Comparison of ENCODE assay signal across 19 cellular contexts in genomic region chr19:1280588-1281269, GRCh38. TPM values are rescaled to one million over a fixed set of nuclear protein-coding genes. Genes with fewer than 3 reads are reported as not detected.
"Had no signal": no experiment of that assay in that cellular context is flagged by ENCODE, and none has a peak within 500 bp of the region (broad histone marks: within the 10 kb centered on the region; RNA-seq: fewer than 3 reads in every experiment).

No MANE protein-coding gene starts in this region.

- H3K9me3 Mint-ChIP-seq: activated CD4-positive, alpha-beta memory T cell treated with anti-CD3 and anti-CD28 coated beads, Interleukin-2, amount 10 ng/mL, durations not matched to agents 7 days and 5 days; activated naive CD4-positive, alpha-beta T cell treated with anti-CD3 and anti-CD28 coated beads, Interleukin-2, amount 50 U/mL, for 72 hours; activated T-cell treated with anti-CD3 and anti-CD28 coated beads, Interleukin-2, amount 50 U/mL, for 4 hours; memory B cell had no signal

- H3K9me3 ChIP-seq: colonic mucosa, mucosa of descending colon, prostate gland, tibial nerve had no signal

- ATAC-seq: activated CD4-positive, alpha-beta T cell treated with anti-CD3 and anti-CD28 coated beads for 36 hours; activated naive CD4-positive, alpha-beta T cell treated with anti-CD3 and anti-CD28 coated beads, Interleukin-2, amount 50 U/mL, for 72 hours; activated T-cell treated with anti-CD3 and anti-CD28 coated beads, Interleukin-2, amount 50 U/mL, for 4 hours; esophagus mucosa; left ventricle myocardium superior; mucosa of descending colon; naive thymus-derived CD4-positive, alpha-beta T cell had no signal

- H3K27ac Mint-ChIP-seq: activated CD4-positive, alpha-beta memory T cell treated with anti-CD3 and anti-CD28 coated beads, Interleukin-2, amount 10 ng/mL, durations not matched to agents 7 days and 5 days; activated CD4-positive, alpha-beta T cell treated with anti-CD3 and anti-CD28 coated beads for 36 hours; activated naive CD4-positive, alpha-beta T cell treated with anti-CD3 and anti-CD28 coated beads, Interleukin-2, amount 50 U/mL, for 72 hours; memory B cell had no signal

- H3K4me3 Mint-ChIP-seq: activated CD4-positive, alpha-beta memory T cell treated with anti-CD3 and anti-CD28 coated beads, Interleukin-2, amount 10 ng/mL, durations not matched to agents 7 days and 5 days; activated T-cell treated with anti-CD3 and anti-CD28 coated beads, Interleukin-2, amount 50 U/mL, for 4 hours; memory B cell had no signal

- DNase-seq: activated CD4-positive, alpha-beta memory T cell treated with anti-CD3 and anti-CD28 coated beads, Interleukin-2, amount 10 ng/mL, durations not matched to agents 7 days and 5 days; activated CD4-positive, alpha-beta T cell treated with anti-CD3 and anti-CD28 coated beads for 36 hours; activated effector memory CD4-positive, alpha-beta T cell treated with anti-CD3 and anti-CD28 coated beads, Interleukin-2, amount 50 U/mL, for 16 hours; activated T-cell treated with anti-CD3 and anti-CD28 coated beads, Interleukin-2, amount 50 U/mL, for 4 hours; colonic mucosa; left ventricle myocardium superior; naive thymus-derived CD4-positive, alpha-beta T cell; occipital lobe; stimulated activated CD4-positive, alpha-beta T cell treated with anti-CD3 and anti-CD28 coated beads, Interleukin-4, amount 100 ng/mL, for 4 hours; stimulated activated CD8-positive, alpha-beta memory T cell treated with anti-CD3 and anti-CD28 coated beads, Interleukin-4, amount 100 ng/mL, for 48 hours; stimulated activated naive CD4-positive, alpha-beta T cell treated with Interleukin-2 at 50 U/mL for 16 hours; WERI-Rb-1 had no signal

RNA-seq across cellular contexts. Expression of gene EFNA2, which starts 4.9 kb away (rescaled TPM):
- total RNA-seq: activated CD4-positive, alpha-beta memory T cell treated with anti-CD3 and anti-CD28 coated beads, Interleukin-2, amount 10 ng/mL, durations not matched to agents 7 days and 5 days; activated CD4-positive, alpha-beta T cell treated with anti-CD3 and anti-CD28 coated beads for 36 hours; activated T-cell treated with anti-CD3 and anti-CD28 coated beads, Interleukin-2, amount 50 U/mL, for 4 hours; left ventricle myocardium superior; naive thymus-derived CD4-positive, alpha-beta T cell; prostate gland; T-helper 1 cell treated with Interleukin-12 subunit alpha and Interleukin-12 subunit beta and Interleukin-4 antibody, amounts not matched to agents 30 ng/mL and 1 ng/mL, for 36 hours; tibial nerve had no signal
